Comparison of ENCODE assay signal across 22 cellular contexts in the genomic region with DNA sequence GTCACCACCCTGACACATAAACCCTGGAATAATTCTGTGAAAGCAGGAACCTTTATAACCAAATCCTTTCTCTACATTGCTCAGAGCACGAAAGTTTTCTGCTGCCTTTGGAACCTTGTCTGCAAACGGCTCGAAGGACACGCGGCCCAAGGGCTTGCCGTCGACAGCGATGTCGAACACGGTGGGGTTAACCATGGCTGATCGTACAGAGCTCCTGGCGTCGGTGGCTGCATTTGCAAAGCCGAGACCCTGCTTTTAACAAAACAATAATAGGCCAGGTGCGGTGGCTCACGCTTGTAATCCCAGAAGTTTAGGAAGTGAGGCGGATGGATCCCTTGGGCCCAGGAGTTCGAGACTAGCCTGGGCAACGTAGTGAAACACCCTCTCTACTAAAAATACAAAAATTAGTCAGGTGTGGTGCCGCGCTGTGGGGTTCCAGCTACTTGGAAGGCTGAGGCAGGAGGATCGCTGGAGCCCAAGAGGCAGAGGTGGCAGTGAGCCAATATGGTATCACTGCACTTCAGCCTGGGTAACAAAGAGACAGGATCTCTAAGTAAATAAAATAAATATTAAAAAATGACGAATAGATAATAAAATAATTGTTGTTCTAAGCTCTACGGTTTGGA. TPM values are rescaled to one million over a fixed set of nuclear protein-coding genes. Genes with fewer than 3 reads are reported as not detected.
DNase-seq lines count a peak whose midpoint lies in the region; ATAC-seq, FAIRE-seq and TF ChIP-seq lines count a peak whose summit lies in the region.
"Had no signal": no experiment of that assay in that cellular context is flagged by ENCODE, and none has a peak within 500 bp of the region (broad histone marks: within the 10 kb centered on the region; RNA-seq: fewer than 3 reads in every experiment).

No MANE protein-coding gene starts in this region.

- peak overlapping the region; percentile 65 for H3K4me3 Mint-ChIP-seq in CD4-positive, alpha-beta T cell
- H3K4me3 Mint-ChIP-seq in natural killer cell, result peak overlapping the region; percentile 28

- no peak for TF ChIP-seq RAD21 in K562 (CRISPR knock-in tag; conservative IDR thresholded peaks at IDR 0.05 in 1 of 2, IDR thresholded peaks at IDR 0.05 in 1 of 2)

- CTCF ChIA-PET in CD4-positive, alpha-beta T cell (lab: Charles Lee), result interaction anchor here (0.7 kb wide), 1 partner anchor 182 kb away, joined by 3 read pairs; no protein-coding TSS in a partner anchor
- CTCF ChIA-PET in K562 (lab: Yijun Ruan, JAX; ENCODE audit: low intra/inter-chr PET ratio), result no interaction called here

- no peaks in the 10 kb centered on the region for H3K27me3 ChIP-seq in CD4-positive, alpha-beta T cell (ENCODE audit: control insufficient read depth, insufficient read depth, low read length)
- no peaks in the 10 kb centered on the region for H3K27me3 ChIP-seq in K562 (ENCODE audit: control insufficient read depth in 2 of 2, insufficient read depth in 2 of 2, low read length in 2 of 2)
- H3K27me3 ChIP-seq in BE2C, result no peaks in the 10 kb centered on the region

- H3K36me3 ChIP-seq in K562 (ENCODE audit: control insufficient read depth, insufficient read depth, low read length) (peaks cover 11% of the 10 kb centered on the region), BE2C (no peaks in the 10 kb centered on the region)

- no peak for TF ChIP-seq CTCF in CD4-positive, alpha-beta T cell (IDR thresholded peaks at IDR 0.05)
- no peak for TF ChIP-seq CTCF in K562 (IDR thresholded peaks at IDR 0.05 in 2 of 3, conservative IDR thresholded peaks at IDR 0.05 in 1 of 3; ENCODE audit: insufficient read depth in 2 of 3, low read depth in 1 of 3, low read length in 3 of 3)
- no peak for TF ChIP-seq CTCF in natural killer cell (IDR thresholded peaks at IDR 0.05)
- TF ChIP-seq CTCF in BE2C (IDR thresholded peaks at IDR 0.05; ENCODE audit: low read depth, low read length), result no peak

- H3K9me3 ChIP-seq in CD4-positive, alpha-beta T cell (ENCODE audit: control insufficient read depth, low read length), result no peaks in the 10 kb centered on the region
- H3K9me3 ChIP-seq in K562 (replicated peaks; ENCODE audit: control insufficient read depth, insufficient read depth, low read depth, low read length), result no peaks in the 10 kb centered on the region
- no peaks in the 10 kb centered on the region for H3K9me3 ChIP-seq in BE2C

- DNase-seq in NCI-H1105 treated with DMSO at 0.1 percent for 48 hours (lab: John Stamatoyannopoulos, UW), result peak; percentile 8
- no peak for DNase-seq in NCI-H1105 (lab: John Stamatoyannopoulos, UW)
- DNase-seq in CD4-positive, alpha-beta T cell, result no peak
- no peak for DNase-seq in K562 (ENCODE audit: extremely low read depth in 1 of 4, low spot score in 3 of 4)
- DNase-seq in natural killer cell, result no peak
- DNase-seq in BE2C, result no peak
- no peak for DNase-seq in activated CD4-positive, CD25-positive, alpha-beta regulatory T cell (lab: John Stamatoyannopoulos, UW)
- no peak for DNase-seq in G401 (ENCODE audit: low spot score)
- DNase-seq: CD4-positive, alpha-beta memory T cell; DMS53; EL; Karpas-422; NCI-H1436 treated with DMSO at 0.1 percent for 48 hours; NCI-H2081; NCI-H510A; NCI-H748 treated with DMSO at 0.1 percent for 48 hours; OCI-M1; SHP77 had no signal

- no peak overlapping the region for H3K27ac ChIP-seq in CD4-positive, alpha-beta T cell (ENCODE audit: low read depth, low read length)
- no peak overlapping the region for H3K27ac ChIP-seq in K562 (ENCODE audit: extremely low read depth, low read depth, low read length)
- H3K27ac ChIP-seq: 22Rv1, SK-N-MC had no signal

- no peaks in the 10 kb centered on the region for H4K20me1 ChIP-seq in K562 (replicated peaks; ENCODE audit: control insufficient read depth, insufficient read depth, low read length)

- no peak for TF ChIP-seq POLR2A in K562 (conservative IDR thresholded peaks at IDR 0.05)

- H2AFZ ChIP-seq in K562 (ENCODE audit: low read depth, low read length), result no peak overlapping the region

- H3K9me3 Mint-ChIP-seq in CD4-positive, alpha-beta T cell, result no peaks in the 10 kb centered on the region
- H3K9me3 Mint-ChIP-seq in natural killer cell, result no peaks in the 10 kb centered on the region

- peaks cover 19% of the 10 kb centered on the region for H3K4me1 Mint-ChIP-seq in CD4-positive, alpha-beta T cell (ENCODE audit: low read depth)
- H3K4me1 Mint-ChIP-seq in natural killer cell, result peaks cover 17 to 18% of the 10 kb centered on the region in 2 donors

- POLR2A ChIA-PET in CD4-positive, alpha-beta T cell (lab: Charles Lee), result interaction anchor here (0.6 to 1.8 kb wide), 2 partner anchors 23 to 317 kb away, joined by 3 to 6 read pairs; partner anchors contain the start of genes HECTD3 and UROD
- POLR2A ChIA-PET in K562 (lab: Yijun Ruan, JAX), result interaction anchor here (0.7 to 5.7 kb wide), 6 partner anchors 11 to 24 kb away, joined by 3 to 54 read pairs (median 4); partner anchors contain the start of genes HECTD3 and UROD

- in situ Hi-C loops in K562 (cut with MboI) (no loop called here), G401 (cut with HindIII; ENCODE audit: low sequenced_read_pairs) (no loop called here)

- TF ChIP-seq EP300 in K562 (IDR thresholded peaks at IDR 0.05; ENCODE audit: low read length), result no peak

- ATAC-seq in CD4-positive, alpha-beta T cell (ENCODE audit: poor library complexity), result no peak
- ATAC-seq in K562 (no peak), natural killer cell (no peak)

- H3K4me2 ChIP-seq in K562 (ENCODE audit: insufficient read depth, low read length), result no peak overlapping the region; the same call in 1 of the 2 replicates

- 0 out of 4 replicates have a peak overlapping the region, but pooled peaks of 1 of the 2 experiments have one; percentile 16 for H3K9ac ChIP-seq in K562 (ENCODE audit: insufficient read depth in 1 of 2, low read depth in 2 of 2, low read length in 2 of 2)

- FAIRE-seq in K562 (lab: Jason Lieb, UNC), result no peak
- FAIRE-seq: GM12892, GM18507 had no signal

- H3K9me1 ChIP-seq in K562 (ENCODE audit: control insufficient read depth, insufficient read depth, low read length), result no peaks in the 10 kb centered on the region

- no peaks in the 10 kb centered on the region for H3K27me3 Mint-ChIP-seq in CD4-positive, alpha-beta T cell
- no peaks in the 10 kb centered on the region for H3K27me3 Mint-ChIP-seq in natural killer cell (ENCODE audit: low read depth in 2 of 2)

- peaks cover 10 to 15% of the 10 kb centered on the region in 2 experiments; a peak in 4 of 5 replicates for H3K4me1 ChIP-seq in K562 (replicated peaks in 1 of 2; ENCODE audit: control insufficient read depth in 2 of 2, insufficient read depth in 2 of 2, low read length in 2 of 2)
- no peaks in the 10 kb centered on the region for H3K4me1 ChIP-seq in BE2C

- intact Hi-C loops in CD4-positive, alpha-beta T cell (cut with DNase I, micrococcal nuclease), result loop anchor here (5.0 to 10.0 kb wide), 3 partner anchors 151 to 251 kb away; partner anchors contain the start of genes BTBD19 (in 1 of the 2), DYNLT4 (in 1 of the 2), KIF2C (in 1 of the 2) and PLK3 (in 1 of the 2)
- intact Hi-C loops in K562 (cut with micrococcal nuclease) (no loop called here), natural killer cell (cut with micrococcal nuclease) (no loop called here)

- H3K79me2 ChIP-seq in K562 (ENCODE audit: control insufficient read depth, insufficient read depth, low read length), result peaks cover 33% of the 10 kb centered on the region

- 95% methylated on average over 24 of the region's 24 CpGs for WGBS in K562 (ENCODE audit: insufficient coverage, low coverage, missing lambda C conversion rate)

- H3K36me3 Mint-ChIP-seq in CD4-positive, alpha-beta T cell (ENCODE audit: low read depth), result peaks cover 6% of the 10 kb centered on the region
- H3K36me3 Mint-ChIP-seq in natural killer cell, result no peaks in the 10 kb centered on the region

- no TSS peak for BruUV-seq in K562 (replicated peaks; lab: Mats Ljungman, UMichigan)

- H3K27ac Mint-ChIP-seq in CD4-positive, alpha-beta T cell, result no peak overlapping the region
- no peak overlapping the region for H3K27ac Mint-ChIP-seq in natural killer cell
- H3K27ac Mint-ChIP-seq: CD4-positive, alpha-beta memory T cell had no signal

- no peak overlapping the region for H3K4me3 ChIP-seq in K562
- no peak overlapping the region for H3K4me3 ChIP-seq in BE2C (ENCODE audit: low read depth, low read length)
- H3K4me3 ChIP-seq: SK-N-MC had no signal

RNA-seq across cellular contexts. Expression of gene EIF2B3, which starts 2.2 kb away (rescaled TPM):
- total RNA-seq in CD4-positive, alpha-beta T cell, result 1 to 10 TPM; 5.8 to 6.3 TPM
- total RNA-seq in K562 (2011; cell fraction: chromatin; rRNA removed; ENCODE audit: low replicate concordance), result 135 and 205 TPM in 2 replicates
- total RNA-seq in K562 (2011; cell fraction: nucleolus; rRNA removed), result 72.0 and 79.1 TPM in 2 replicates
- total RNA-seq in K562 (2011; cell fraction: nucleoplasm; rRNA removed), result 103 and 112 TPM in 2 replicates
- total RNA-seq in K562 (2014; rRNA removed), result 94.5 and 101 TPM in 2 replicates
- total RNA-seq in K562 (2014; rRNA removed; fragmentation: Illumina TruSeq; extraction: Trizol), result 184 and 199 TPM in 2 replicates
- 141 and 149 TPM in 2 replicates for total RNA-seq in K562 (2015; rRNA removed; fragmentation: Illumina TruSeq; extraction: Trizol)
- total RNA-seq in K562 (2021), result 124 and 127 TPM in 2 replicates
- polyA plus RNA-seq in K562 (2011; rRNA removed), result 119 and 161 TPM in 2 replicates
- 52.0 and 80.5 TPM in 2 replicates for polyA plus RNA-seq in K562 (2011; cell fraction: cytosol; rRNA removed)
- 26.0 and 39.6 TPM in 2 replicates for polyA plus RNA-seq in K562 (2011; cell fraction: nucleus; rRNA removed)
- polyA plus RNA-seq in K562 (2012), result 57.6 and 118 TPM in 2 replicates
- 128 and 148 TPM in 2 replicates for polyA plus RNA-seq in K562 (2014; fragmentation: Illumina TruSeq; extraction: Trizol)
- polyA plus RNA-seq in K562 (2014; fragmentation: Nextera tagmentation; extraction: Ambion mirVana), result 100 to 1,000 TPM; 393 to 523 TPM
- 118 and 121 TPM in 2 replicates for polyA plus RNA-seq in K562 (2014; rRNA removed)
- 217 and 243 TPM in 2 replicates for polyA minus RNA-seq in K562 (2011; rRNA and poly(A)+ RNA removed)
- polyA minus RNA-seq in K562 (2011; cell fraction: cytosol; rRNA and poly(A)+ RNA removed), result 41.9 and 56.7 TPM in 2 replicates
- polyA minus RNA-seq in K562 (2011; cell fraction: nucleus; rRNA and poly(A)+ RNA removed), result 64.4 and 88.5 TPM in 2 replicates
- total RNA-seq in natural killer cell, result 10 to 100 TPM; 12.4 to 19.1 (median 14.3) TPM
- 20.5 TPM for polyA plus RNA-seq in BE2C (2012; ENCODE audit: insufficient read depth, insufficient read length, low read depth)
- 32.3 and 35.5 TPM in 2 replicates for total RNA-seq in G401 (2014; rRNA removed; shearing (Covaris generic))

RNA-seq across cellular contexts. Expression of gene HECTD3, which starts 22.5 kb away (rescaled TPM):
- 10 to 100 TPM; 31.5 to 33.7 TPM for total RNA-seq in CD4-positive, alpha-beta T cell
- 71.0 and 140 TPM in 2 replicates for total RNA-seq in K562 (2011; cell fraction: chromatin; rRNA removed; ENCODE audit: low replicate concordance)
- total RNA-seq in K562 (2011; cell fraction: nucleolus; rRNA removed), result 70.4 and 73.5 TPM in 2 replicates
- 74.3 and 95.3 TPM in 2 replicates for total RNA-seq in K562 (2011; cell fraction: nucleoplasm; rRNA removed)
- total RNA-seq in K562 (2014; rRNA removed) (18.9 and 24.5 TPM in 2 replicates), K562 (2014; rRNA removed; fragmentation: Illumina TruSeq; extraction: Trizol) (12.4 and 15.0 TPM in 2 replicates), K562 (2015; rRNA removed; fragmentation: Illumina TruSeq; extraction: Trizol) (15.3 and 16.9 TPM in 2 replicates), K562 (2021) (50.7 and 50.8 TPM in 2 replicates), natural killer cell (10 to 100 TPM; 56.6 to 67.4 (median 64.4) TPM)
- polyA plus RNA-seq in K562 (2011; rRNA removed) (37.8 and 45.2 TPM in 2 replicates), K562 (2014; fragmentation: Illumina TruSeq; extraction: Trizol) (42.2 and 43.9 TPM in 2 replicates), K562 (2014; fragmentation: Nextera tagmentation; extraction: Ambion mirVana) (1 to 10 TPM; 6.3 to 9.8 TPM), K562 (2014; rRNA removed) (32.4 and 42.2 TPM in 2 replicates)
- polyA plus RNA-seq in K562 (2011; cell fraction: cytosol; rRNA removed), result 50.2 and 64.7 TPM in 2 replicates
- 125 TPM in 2 replicates for polyA plus RNA-seq in K562 (2011; cell fraction: nucleus; rRNA removed)
- 41.1 and 54.2 TPM in 2 replicates for polyA plus RNA-seq in K562 (2012)
- 50.3 and 71.9 TPM in 2 replicates for polyA minus RNA-seq in K562 (2011; rRNA and poly(A)+ RNA removed)
- 28.9 and 35.3 TPM in 2 replicates for polyA minus RNA-seq in K562 (2011; cell fraction: cytosol; rRNA and poly(A)+ RNA removed)
- polyA minus RNA-seq in K562 (2011; cell fraction: nucleus; rRNA and poly(A)+ RNA removed), result 21.5 and 27.9 TPM in 2 replicates
- 11.2 TPM for polyA plus RNA-seq in BE2C (2012; ENCODE audit: insufficient read depth, insufficient read length, low read depth)
- total RNA-seq in G401 (2014; rRNA removed; shearing (Covaris generic)), result 10.9 and 18.5 TPM in 2 replicates

RNA-seq across cellular contexts. Expression of gene UROD, which starts 23.4 kb away (rescaled TPM):
- 10 to 100 TPM; 41.0 to 42.4 TPM for total RNA-seq in CD4-positive, alpha-beta T cell
- total RNA-seq in K562 (2011; cell fraction: chromatin; rRNA removed; ENCODE audit: low replicate concordance), result 626 and 1,262 TPM in 2 replicates
- 1,054 and 1,087 TPM in 2 replicates for total RNA-seq in K562 (2011; cell fraction: nucleolus; rRNA removed)
- total RNA-seq in K562 (2011; cell fraction: nucleoplasm; rRNA removed), result 885 and 908 TPM in 2 replicates
- total RNA-seq in K562 (2014; rRNA removed) (781 and 785 TPM in 2 replicates), K562 (2014; rRNA removed; fragmentation: Illumina TruSeq; extraction: Trizol) (415 and 533 TPM in 2 replicates), K562 (2015; rRNA removed; fragmentation: Illumina TruSeq; extraction: Trizol) (534 and 555 TPM in 2 replicates), K562 (2021) (636 and 644 TPM in 2 replicates), natural killer cell (10 to 100 TPM; 54.5 to 65.4 (median 56.6) TPM)
- polyA plus RNA-seq in K562 (2011; rRNA removed) (1,018 and 1,100 TPM in 2 replicates), K562 (2014; fragmentation: Illumina TruSeq; extraction: Trizol) (977 and 1,110 TPM in 2 replicates), K562 (2014; fragmentation: Nextera tagmentation; extraction: Ambion mirVana) (1,000 to 10,000 TPM; 2,545 to 2,933 TPM), K562 (2014; rRNA removed) (1,156 and 1,201 TPM in 2 replicates)
- 1,522 and 2,076 TPM in 2 replicates for polyA plus RNA-seq in K562 (2011; cell fraction: cytosol; rRNA removed)
- polyA plus RNA-seq in K562 (2011; cell fraction: nucleus; rRNA removed), result 2,252 and 2,347 TPM in 2 replicates
- polyA plus RNA-seq in K562 (2012), result 601 and 622 TPM in 2 replicates
- 505 and 658 TPM in 2 replicates for polyA minus RNA-seq in K562 (2011; rRNA and poly(A)+ RNA removed)
- polyA minus RNA-seq in K562 (2011; cell fraction: cytosol; rRNA and poly(A)+ RNA removed), result 286 and 319 TPM in 2 replicates
- 356 and 526 TPM in 2 replicates for polyA minus RNA-seq in K562 (2011; cell fraction: nucleus; rRNA and poly(A)+ RNA removed)
- polyA plus RNA-seq in BE2C (2012; ENCODE audit: insufficient read depth, insufficient read length, low read depth), result 80.2 TPM
- 177 and 190 TPM in 2 replicates for total RNA-seq in G401 (2014; rRNA removed; shearing (Covaris generic))

Comparison
In these comparisons a context has a peak if more than half of its experiments do, and no peak if none do; other contexts are left out.
1. intact Hi-C loops: an anchor here in CD4-positive, alpha-beta T cell (5.0 to 10.0 kb wide); none called in K562 and natural killer cell.